18 cellular contexts compared by ENCODE assay signal in genomic region chrX:135213200-135213844, GRCh38. TPM values are rescaled to one million over a fixed set of nuclear protein-coding genes. Genes with fewer than 3 reads are reported as not detected.
DNase-seq lines count a peak whose midpoint lies in the region; ATAC-seq and TF ChIP-seq lines count a peak whose summit lies in the region.
"Had no signal": no experiment of that assay in that cellular context is flagged by ENCODE, and none has a peak within 500 bp of the region (broad histone marks: within the 10 kb centered on the region; RNA-seq: fewer than 3 reads in every experiment).

No MANE protein-coding gene starts in this region.

- H3K4me3 Mint-ChIP-seq in natural killer cell treated with Interleukin-12 subunit alpha and Interleukin-12 subunit beta and Interleukin-15 and Interleukin-18, amount 100 ng/mL, for 72 hours = peak overlapping the region; percentile 13
- H3K4me3 Mint-ChIP-seq in natural killer cell (no peak overlapping the region), nephron progenitor cell (no peak overlapping the region), WTC11 (no peak overlapping the region)
- no peak overlapping the region for H3K4me3 Mint-ChIP-seq in activated CD4-positive, alpha-beta T cell treated with anti-CD3 and anti-CD28 coated beads, Interleukin-2, amount 10 ng/mL, durations not matched to agents 7 days and 5 days
- no peak overlapping the region for H3K4me3 Mint-ChIP-seq in central memory CD8-positive, alpha-beta T cell
- H3K4me3 Mint-ChIP-seq: brain; stimulated activated naive B cell treated with anti-CD40 and anti-IgM and Interleukin-4, amounts not matched to agents 10 μg/mL and 1 μg/mL and 100 μg/mL, for 72 hours had no signal

- POLR2A ChIA-PET in activated CD4-positive, alpha-beta T cell treated with anti-CD3 and anti-CD28 coated beads, Interleukin-2, amount 10 ng/mL, durations not matched to agents 7 days and 5 days (lab: Charles Lee) = no interaction called here
- POLR2A ChIA-PET in WTC11 (lab: Charles Lee) = no interaction called here

- peaks cover 0 to 11% of the 10 kb centered on the region in 2 donors for H3K4me1 Mint-ChIP-seq in natural killer cell treated with Interleukin-12 subunit alpha and Interleukin-12 subunit beta and Interleukin-15 and Interleukin-18, amount 100 ng/mL, for 72 hours (ENCODE audit: low read depth in 2 of 2)
- H3K4me1 Mint-ChIP-seq in natural killer cell (no peaks in the 10 kb centered on the region), nephron progenitor cell (no peaks in the 10 kb centered on the region), WTC11 (no peaks in the 10 kb centered on the region)
- peaks cover 17% of the 10 kb centered on the region for H3K4me1 Mint-ChIP-seq in activated CD4-positive, alpha-beta T cell treated with anti-CD3 and anti-CD28 coated beads, Interleukin-2, amount 10 ng/mL, durations not matched to agents 7 days and 5 days
- H3K4me1 Mint-ChIP-seq in central memory CD8-positive, alpha-beta T cell = no peaks in the 10 kb centered on the region
- H3K4me1 Mint-ChIP-seq: brain; stimulated activated naive B cell treated with anti-CD40 and anti-IgM and Interleukin-4, amounts not matched to agents 10 μg/mL and 1 μg/mL and 100 μg/mL, for 72 hours had no signal

- H3K9me3 Mint-ChIP-seq in natural killer cell treated with Interleukin-12 subunit alpha and Interleukin-12 subunit beta and Interleukin-15 and Interleukin-18, amount 100 ng/mL, for 72 hours = no peaks in the 10 kb centered on the region
- H3K9me3 Mint-ChIP-seq in natural killer cell = no peaks in the 10 kb centered on the region
- peaks cover 3% of the 10 kb centered on the region for H3K9me3 Mint-ChIP-seq in activated CD4-positive, alpha-beta T cell treated with anti-CD3 and anti-CD28 coated beads, Interleukin-2, amount 10 ng/mL, durations not matched to agents 7 days and 5 days
- no peaks in the 10 kb centered on the region for H3K9me3 Mint-ChIP-seq in central memory CD8-positive, alpha-beta T cell
- peaks cover 38% of the 10 kb centered on the region for H3K9me3 Mint-ChIP-seq in nephron progenitor cell
- no peaks in the 10 kb centered on the region for H3K9me3 Mint-ChIP-seq in WTC11
- H3K9me3 Mint-ChIP-seq: stimulated activated naive B cell treated with anti-CD40 and anti-IgM and Interleukin-4, amounts not matched to agents 10 μg/mL and 1 μg/mL and 100 μg/mL, for 72 hours had no signal

- CTCF ChIA-PET in activated CD4-positive, alpha-beta T cell treated with anti-CD3 and anti-CD28 coated beads, Interleukin-2, amount 10 ng/mL, durations not matched to agents 7 days and 5 days (lab: Charles Lee) = no interaction called here
- CTCF ChIA-PET in WTC11 (lab: Charles Lee) = no interaction called here

- intact Hi-C loops in natural killer cell (cut with micrococcal nuclease) = no loop called here

- TF ChIP-seq CTCF in natural killer cell (IDR thresholded peaks at IDR 0.05) (no peak), nephron progenitor cell (IDR thresholded peaks at IDR 0.05) (no peak), WTC11 (IDR thresholded peaks at IDR 0.05) (no peak)

- H3K36me3 Mint-ChIP-seq in natural killer cell treated with Interleukin-12 subunit alpha and Interleukin-12 subunit beta and Interleukin-15 and Interleukin-18, amount 100 ng/mL, for 72 hours = no peaks in the 10 kb centered on the region
- no peaks in the 10 kb centered on the region for H3K36me3 Mint-ChIP-seq in natural killer cell
- no peaks in the 10 kb centered on the region for H3K36me3 Mint-ChIP-seq in activated CD4-positive, alpha-beta T cell treated with anti-CD3 and anti-CD28 coated beads, Interleukin-2, amount 10 ng/mL, durations not matched to agents 7 days and 5 days (ENCODE audit: low read depth)
- no peaks in the 10 kb centered on the region for H3K36me3 Mint-ChIP-seq in central memory CD8-positive, alpha-beta T cell (ENCODE audit: insufficient read depth)
- no peaks in the 10 kb centered on the region for H3K36me3 Mint-ChIP-seq in nephron progenitor cell (ENCODE audit: low read depth)
- no peaks in the 10 kb centered on the region for H3K36me3 Mint-ChIP-seq in WTC11
- H3K36me3 Mint-ChIP-seq: brain; stimulated activated naive B cell treated with anti-CD40 and anti-IgM and Interleukin-4, amounts not matched to agents 10 μg/mL and 1 μg/mL and 100 μg/mL, for 72 hours had no signal

- peak; percentile 20 to 92 for ATAC-seq in natural killer cell treated with Interleukin-12 subunit alpha and Interleukin-12 subunit beta and Interleukin-15 and Interleukin-18, amount 100 ng/mL, for 72 hours
- ATAC-seq in natural killer cell = no peak
- peak; percentile 40 for ATAC-seq in central memory CD8-positive, alpha-beta T cell (replicated peaks; ENCODE audit: extremely low read depth, poor library complexity, severe bottlenecking)
- ATAC-seq in WTC11 = no peak

- no peak overlapping the region for H3K27ac Mint-ChIP-seq in natural killer cell treated with Interleukin-12 subunit alpha and Interleukin-12 subunit beta and Interleukin-15 and Interleukin-18, amount 100 ng/mL, for 72 hours
- no peak overlapping the region for H3K27ac Mint-ChIP-seq in natural killer cell
- H3K27ac Mint-ChIP-seq in activated CD4-positive, alpha-beta T cell treated with anti-CD3 and anti-CD28 coated beads, Interleukin-2, amount 10 ng/mL, durations not matched to agents 7 days and 5 days = no peak overlapping the region
- no peak overlapping the region for H3K27ac Mint-ChIP-seq in central memory CD8-positive, alpha-beta T cell (ENCODE audit: low read depth)
- H3K27ac Mint-ChIP-seq in nephron progenitor cell = no peak overlapping the region
- no peak overlapping the region for H3K27ac Mint-ChIP-seq in WTC11
- H3K27ac Mint-ChIP-seq: brain; stimulated activated naive B cell treated with anti-CD40 and anti-IgM and Interleukin-4, amounts not matched to agents 10 μg/mL and 1 μg/mL and 100 μg/mL, for 72 hours had no signal

- H3K27me3 Mint-ChIP-seq in natural killer cell treated with Interleukin-12 subunit alpha and Interleukin-12 subunit beta and Interleukin-15 and Interleukin-18, amount 100 ng/mL, for 72 hours = peaks cover 25 to 32% of the 10 kb centered on the region in 2 donors
- peaks cover 13 to 25% of the 10 kb centered on the region in 2 donors for H3K27me3 Mint-ChIP-seq in natural killer cell (ENCODE audit: low read depth in 2 of 2)
- peaks cover 3% of the 10 kb centered on the region for H3K27me3 Mint-ChIP-seq in activated CD4-positive, alpha-beta T cell treated with anti-CD3 and anti-CD28 coated beads, Interleukin-2, amount 10 ng/mL, durations not matched to agents 7 days and 5 days
- peaks cover 10% of the 10 kb centered on the region for H3K27me3 Mint-ChIP-seq in central memory CD8-positive, alpha-beta T cell
- peaks cover 12% of the 10 kb centered on the region for H3K27me3 Mint-ChIP-seq in nephron progenitor cell (ENCODE audit: low read depth, poor library complexity)
- H3K27me3 Mint-ChIP-seq in WTC11 (ENCODE audit: low read depth) = no peaks in the 10 kb centered on the region
- H3K27me3 Mint-ChIP-seq: brain had no signal

- DNase-seq in natural killer cell treated with Interleukin-12 subunit alpha and Interleukin-12 subunit beta and Interleukin-15 and Interleukin-18, amount 100 ng/mL, for 72 hours (ENCODE audit: low spot score) = no peak
- no peak for DNase-seq in natural killer cell
- DNase-seq in activated CD4-positive, alpha-beta T cell treated with anti-CD3 and anti-CD28 coated beads, Interleukin-2, amount 10 ng/mL, durations not matched to agents 7 days and 5 days = peak; percentile 49
- DNase-seq in central memory CD8-positive, alpha-beta T cell (ENCODE audit: low spot score in 2 of 2) = no peak
- no peak for DNase-seq in nephron progenitor cell
- no peak for DNase-seq in T1000 (lab: John Stamatoyannopoulos, UW)
- no peak for DNase-seq in MV-4-11 (lab: John Stamatoyannopoulos, UW)
- no peak for DNase-seq in WTC11 (ENCODE audit: low spot score)
- DNase-seq: activated effector memory CD4-positive, alpha-beta T cell treated with Interleukin-2 at 50 U/mL for 16 hours; COR-L47; HCEC 1CT; KBM-7; NCI-H1436 treated with DMSO at 0.1 percent for 48 hours; OCI-M1; stimulated activated naive B cell treated with anti-CD40 and anti-IgM and Interleukin-4, amounts not matched to agents 10 μg/mL and 1 μg/mL and 100 μg/mL, for 72 hours had no signal

TF ChIP-seq in WTC11, 78 proteins besides CTCF, POLR2A, EP300 and RAD21 (continues in another document):
- TF ChIP-seq PRDM15 (CRISPR knock-in tag; IDR thresholded peaks at IDR 0.05) (no peak), ESRRA (CRISPR knock-in tag; IDR thresholded peaks at IDR 0.05; ENCODE audit: borderline replicate concordance) (no peak)

RNA-seq across cellular contexts. Expression of gene ETDA, which starts 38.5 kb away (rescaled TPM):
- not detected for total RNA-seq in natural killer cell treated with Interleukin-12 subunit alpha and Interleukin-12 subunit beta and Interleukin-15 and Interleukin-18, amount 100 ng/mL, for 72 hours
- total RNA-seq in natural killer cell = not detected
- not detected for total RNA-seq in activated CD4-positive, alpha-beta T cell treated with anti-CD3 and anti-CD28 coated beads, Interleukin-2, amount 10 ng/mL, durations not matched to agents 7 days and 5 days
- not detected in 3 replicates for total RNA-seq in WTC11 (2021)
- total RNA-seq: posterior vena cava, SK-MEL-5 had no signal

RNA-seq across cellular contexts. Expression of gene CT55, which starts 42.1 kb away (rescaled TPM):
- total RNA-seq in natural killer cell treated with Interleukin-12 subunit alpha and Interleukin-12 subunit beta and Interleukin-15 and Interleukin-18, amount 100 ng/mL, for 72 hours = not detected
- total RNA-seq in natural killer cell (not detected), WTC11 (2021) (0.24 TPM in 1 of 3 replicates, not detected in the others)
- total RNA-seq in activated CD4-positive, alpha-beta T cell treated with anti-CD3 and anti-CD28 coated beads, Interleukin-2, amount 10 ng/mL, durations not matched to agents 7 days and 5 days = not detected
- total RNA-seq: posterior vena cava had no signal

Comparison
In these comparisons a context has a peak if more than half of its experiments do, and no peak if none do; other contexts are left out.
1. ATAC-seq: peak in natural killer cell treated with Interleukin-12 subunit alpha and Interleukin-12 subunit beta and Interleukin-15 and Interleukin-18, amount 100 ng/mL, for 72 hours (2 of 2) and central memory CD8-positive, alpha-beta T cell (single experiment); none in natural killer cell (0 of 3) and WTC11 (single experiment).